ENCODE assay signal across 2 cellular contexts in the genomic region with DNA sequence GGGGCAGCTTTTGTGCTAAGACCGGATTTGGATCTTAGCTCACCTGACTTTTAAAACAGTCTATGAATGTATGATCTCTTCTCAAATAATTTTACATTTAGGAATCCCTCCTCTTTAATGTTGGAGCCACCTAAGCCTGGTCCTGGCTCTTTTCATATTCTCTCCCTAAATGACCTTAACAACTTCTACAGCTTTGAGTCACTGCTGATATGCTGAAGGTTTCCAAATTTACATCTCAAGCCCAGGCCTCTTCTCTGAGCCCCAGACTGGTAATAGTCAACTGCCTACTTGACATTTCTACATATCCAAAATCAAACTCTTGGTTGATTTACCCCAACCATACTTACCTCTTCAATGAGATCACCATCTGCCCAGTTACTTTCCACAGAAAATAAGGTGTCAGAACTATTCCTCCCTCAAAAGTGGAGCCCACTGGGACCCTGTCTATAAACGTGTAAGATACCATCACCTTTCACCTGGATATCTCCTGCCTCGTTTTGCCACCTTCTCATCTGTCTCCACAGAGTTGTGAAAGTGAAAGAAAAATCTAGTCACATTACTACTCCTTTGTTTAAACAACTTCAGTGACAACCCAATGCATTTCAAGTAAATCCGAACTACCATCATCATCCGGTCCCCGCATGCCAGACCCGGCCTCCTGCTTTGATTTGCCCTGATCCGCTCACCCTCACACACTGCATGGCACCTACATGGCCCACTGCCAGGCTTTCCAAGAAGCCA.
TF ChIP-seq lines count a peak whose summit lies in the region.

No MANE protein-coding gene starts in this region.

TF ChIP-seq in K562, 482 proteins besides CTCF, POLR2A, EP300 and RAD21:
- TF ChIP-seq RFX7 (CRISPR knock-in tag; IDR thresholded peaks at IDR 0.05) (no peak), WHSC1 (IDR thresholded peaks at IDR 0.05; ENCODE audit: low read length) (no peak), ILK (tag; IDR thresholded peaks at IDR 0.05; ENCODE audit: borderline replicate concordance, low read depth) (no peak), HMBOX1 (IDR thresholded peaks at IDR 0.05) (no peak), KAT7 (CRISPR knock-in tag; IDR thresholded peaks at IDR 0.05; ENCODE audit: borderline replicate concordance) (no peak), SMARCA5 (IDR thresholded peaks at IDR 0.05) (no peak), JUND (IDR thresholded peaks at IDR 0.05; ENCODE audit: borderline replicate concordance, low read depth, low read length) (no peak), JUND (tag; IDR thresholded peaks at IDR 0.05; ENCODE audit: borderline replicate concordance, low read depth, low read length) (no peak), CHD1 (IDR thresholded peaks at IDR 0.05; ENCODE audit: low read length) (no peak)

TF ChIP-seq in GM23338, 12 proteins besides CTCF, POLR2A, EP300 and RAD21:
- no peak for TF ChIP-seq NANOG (IDR thresholded peaks at IDR 0.05; ENCODE audit: borderline replicate concordance)
- no peak for TF ChIP-seq ETS1 (IDR thresholded peaks at IDR 0.05)
- no peak for TF ChIP-seq POLR2AphosphoS5 (IDR thresholded peaks at IDR 0.05; ENCODE audit: low read depth)
- no peak for TF ChIP-seq EZH2phosphoT487 (IDR thresholded peaks at IDR 0.05; ENCODE audit: unreplicated experiment)
- TF ChIP-seq REST (IDR thresholded peaks at IDR 0.05; ENCODE audit: unreplicated experiment), result no peak
- no peak for TF ChIP-seq CREB1 (CRISPR knock-in tag; IDR thresholded peaks at IDR 0.05; ENCODE audit: low read depth)
- no peak for TF ChIP-seq EZH2 (IDR thresholded peaks at IDR 0.05; ENCODE audit: low read depth, unreplicated experiment)
- TF ChIP-seq ZNF462 (CRISPR knock-in tag; IDR thresholded peaks at IDR 0.05), result no peak
- no peak for TF ChIP-seq ZNF114 (CRISPR knock-in tag; IDR thresholded peaks at IDR 0.05)
- no peak for TF ChIP-seq ZNF331 (CRISPR knock-in tag; IDR thresholded peaks at IDR 0.05; ENCODE audit: low read depth)
- TF ChIP-seq STAT1 (IDR thresholded peaks at IDR 0.05; ENCODE audit: unreplicated experiment), result no peak
- no peak for TF ChIP-seq JUNB (IDR thresholded peaks at IDR 0.05; ENCODE audit: unreplicated experiment)
